ENCODE assay signal across 1 cellular context in genomic region chr1:31153423-31153822, GRCh38.
TF ChIP-seq lines count a peak whose summit lies in the region.

No MANE protein-coding gene starts in this region.

TF ChIP-seq in K562, 482 proteins besides CTCF, POLR2A, EP300 and RAD21 (continued from another document):
- no peak for TF ChIP-seq ZNF3 (CRISPR knock-in tag; IDR thresholded peaks at IDR 0.05)
- no peak for TF ChIP-seq ZNF699 (CRISPR knock-in tag; IDR thresholded peaks at IDR 0.05; ENCODE audit: insufficient replicate concordance)
- TF ChIP-seq MLX (CRISPR knock-in tag; conservative IDR thresholded peaks at IDR 0.05), result no peak
- no peak for TF ChIP-seq RBM15 (IDR thresholded peaks at IDR 0.05; ENCODE audit: insufficient read depth, low read length)
- no peak for TF ChIP-seq COPS2 (conservative IDR thresholded peaks at IDR 0.05)
- TF ChIP-seq PCBP1 (IDR thresholded peaks at IDR 0.05; ENCODE audit: low read depth, low read length, poor library complexity, severe bottlenecking), result no peak
- no peak for TF ChIP-seq ZNF316 (IDR thresholded peaks at IDR 0.05)
- TF ChIP-seq CREBBP (IDR thresholded peaks at IDR 0.05; ENCODE audit: low read depth, low read length), result no peak
- no peak for TF ChIP-seq ILF3 (IDR thresholded peaks at IDR 0.05; ENCODE audit: borderline replicate concordance)
- no peak for TF ChIP-seq XRCC3 (IDR thresholded peaks at IDR 0.05)
- no peak for TF ChIP-seq EHMT2 (IDR thresholded peaks at IDR 0.05)
TF ChIP-seq in K562: peak in this region for 0.
